ENCODE assay signal across 23 cellular contexts in genomic region chrX:68876731-68877130, GRCh38.
"Had no signal": no experiment of that assay in that cellular context is flagged by ENCODE, and none has a peak within 500 bp of the region (broad histone marks: within the 10 kb centered on the region; RNA-seq: fewer than 3 reads in every experiment).

No MANE protein-coding gene starts in this region.

- H3K27ac ChIP-seq: brain microvascular endothelial cell, coronary artery, dorsolateral prefrontal cortex had no signal

- ATAC-seq: activated CD8-positive, alpha-beta T cell treated with anti-CD3 and anti-CD28 coated beads for 36 hours; activated T-cell treated with anti-CD3 and anti-CD28 coated beads, Interleukin-2, amount 50 U/mL, for 4 hours; activated T-helper 17 cell treated with anti-CD3 and anti-CD28 coated beads, Interleukin-2, amount 50 U/mL, for 72 hours; WTC11 had no signal

- H3K4me3 ChIP-seq: coronary artery, dorsolateral prefrontal cortex had no signal

- DNase-seq: activated CD4-positive, alpha-beta T cell treated with anti-CD3 and anti-CD28 coated beads for 48 hours; activated CD4-positive, alpha-beta T cell treated with anti-CD3 and anti-CD28 coated beads, Interleukin-2, amount 50 U/mL, for 1 hour; activated CD4-positive, alpha-beta T cell treated with anti-CD3 and anti-CD28 coated beads, Interleukin-2, amount 50 U/mL, for 48 hours; activated CD8-positive, alpha-beta memory T cell treated with anti-CD3 and anti-CD28 coated beads for 24 hours; activated CD8-positive, alpha-beta T cell treated with anti-CD3 and anti-CD28 coated beads for 36 hours; activated effector memory CD4-positive, alpha-beta T cell treated with Interleukin-2 at 50 U/mL for 16 hours; activated gamma-delta T cell treated with Interleukin-2 at 50 U/mL for 16 hours; activated naive CD4-positive, alpha-beta T cell treated with anti-CD3 and anti-CD28 coated beads, Interleukin-2, amount 50 U/mL, for 16 hours; activated naive CD4-positive, alpha-beta T cell treated with Interleukin-2 at 50 U/mL for 16 hours; activated T-cell treated with anti-CD3 and anti-CD28 coated beads, Interleukin-2, amount 50 U/mL, for 4 hours; amniotic stem cell; anterior cingulate cortex; brain microvascular endothelial cell; dorsolateral prefrontal cortex; effector memory CD4-positive, alpha-beta T cell; endodermal cell; foreskin fibroblast; head of caudate nucleus; T-helper 2 cell had no signal

- H3K36me3 ChIP-seq: brain microvascular endothelial cell had no signal

- FAIRE-seq: frontal cortex had no signal

- H3K27me3 ChIP-seq: brain microvascular endothelial cell had no signal
